Comparison of ENCODE assay signal across 1 cellular context in the genomic region with DNA sequence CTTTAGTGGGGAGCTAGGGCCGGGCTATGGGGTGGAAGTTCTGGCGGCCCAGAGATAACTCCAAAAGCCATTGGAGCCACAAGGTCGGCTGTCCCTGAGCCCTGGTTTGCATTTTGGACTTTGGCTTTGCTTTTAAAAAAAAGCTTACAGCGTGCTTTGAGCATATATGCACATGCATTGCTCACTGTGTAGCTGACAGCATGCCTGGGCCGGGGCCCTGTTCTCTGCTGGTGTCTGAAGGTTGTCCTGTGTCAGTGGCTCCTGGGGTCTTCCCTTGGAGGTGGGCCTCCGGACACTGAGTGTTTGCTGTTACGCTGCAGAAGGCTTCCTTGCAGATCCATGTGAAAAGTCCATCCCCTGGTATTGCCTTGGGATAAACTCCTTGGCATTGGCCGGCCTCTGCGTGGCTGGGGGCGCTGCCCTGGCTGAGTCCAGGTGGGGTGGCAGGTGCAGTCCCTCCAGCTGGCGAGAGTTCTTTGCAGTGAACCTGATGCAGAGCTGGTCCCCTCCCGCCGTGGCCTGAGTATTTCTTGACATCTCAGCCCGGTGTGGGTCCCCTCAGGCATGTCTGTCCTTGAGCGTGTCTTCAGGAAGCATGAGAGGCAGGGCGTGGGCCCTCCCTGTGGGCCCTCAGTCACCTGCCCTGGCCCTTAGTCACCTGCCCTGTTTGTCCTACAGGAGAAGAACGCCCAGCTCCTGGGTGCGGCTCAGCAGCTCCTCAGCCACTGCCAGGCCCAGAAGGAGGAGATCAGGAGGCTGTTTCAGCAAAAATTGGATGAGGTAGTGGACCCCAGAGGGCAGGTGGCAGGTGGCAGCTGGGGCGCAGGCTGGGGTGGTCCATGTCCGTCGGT.
TF ChIP-seq lines count a peak whose summit lies in the region.

No MANE protein-coding gene starts in this region.

TF ChIP-seq in HepG2, 621 proteins besides CTCF, POLR2A, EP300 and RAD21 (continued from another document and continues in another):
- TF ChIP-seq GABPA (IDR thresholded peaks at IDR 0.05; ENCODE audit: low read depth, low read length) (no peak), GABPA (CRISPR knock-in tag; IDR thresholded peaks at IDR 0.05; ENCODE audit: low read depth) (0 out of 2 replicates have a peak, but pooled peaks have one; percentile 22), ZBTB42 (CRISPR knock-in tag; IDR thresholded peaks at IDR 0.05) (no peak), SAP130 (CRISPR knock-in tag; IDR thresholded peaks at IDR 0.05; ENCODE audit: low read depth) (peak; percentile 87), NFIC (IDR thresholded peaks at IDR 0.05; ENCODE audit: low read length) (0 out of 2 replicates have a peak, but pooled peaks have one; percentile 33), ZNF446 (CRISPR knock-in tag; IDR thresholded peaks at IDR 0.05) (no peak; the same call in 1 of the 2 replicates), HNRNPK (IDR thresholded peaks at IDR 0.05; ENCODE audit: low read depth, low read length, poor library complexity, severe bottlenecking) (no peak), HNF4G (IDR thresholded peaks at IDR 0.05; ENCODE audit: borderline replicate concordance, low read depth, low read length) (peak; percentile 85), HNF4G (CRISPR knock-in tag; IDR thresholded peaks at IDR 0.05; ENCODE audit: borderline replicate concordance, low read depth) (peak; percentile 79; the same call in 1 of the 2 replicates), CHD2 (IDR thresholded peaks at IDR 0.05; ENCODE audit: low read depth, low read length) (no peak), KDM4B (CRISPR knock-in tag; IDR thresholded peaks at IDR 0.05) (no peak), NR1H2 (CRISPR knock-in tag; IDR thresholded peaks at IDR 0.05; ENCODE audit: borderline replicate concordance, low read depth) (peak; percentile 88), RFX5 (IDR thresholded peaks at IDR 0.05; ENCODE audit: low read depth, low read length) (0 out of 2 replicates have a peak, but pooled peaks have one; percentile 6), KLF12 (CRISPR knock-in tag; IDR thresholded peaks at IDR 0.05; ENCODE audit: borderline replicate concordance) (peak; percentile 88; the same call in 1 of the 2 replicates), RNF2 (conservative IDR thresholded peaks at IDR 0.05; ENCODE audit: low read depth) (peak; percentile 98), SIN3B (IDR thresholded peaks at IDR 0.05; ENCODE audit: low read length) (no peak), ZNF839 (CRISPR knock-in tag; IDR thresholded peaks at IDR 0.05; ENCODE audit: borderline replicate concordance) (no peak), RBM22 (optimal IDR thresholded peaks at IDR 0.05; ENCODE audit: low read length) (no peak), KLF11 (CRISPR knock-in tag; IDR thresholded peaks at IDR 0.05) (no peak), LCORL (IDR thresholded peaks at IDR 0.05) (no peak), LCORL (CRISPR knock-in tag; IDR thresholded peaks at IDR 0.05) (peak; percentile 78; the same call in 1 of the 2 replicates), JUN (CRISPR knock-in tag; IDR thresholded peaks at IDR 0.05) (peak; percentile 65; the same call in 1 of the 2 replicates), SPEN (CRISPR knock-in tag; IDR thresholded peaks at IDR 0.05; ENCODE audit: low read depth) (peak; percentile 55), ZNF816 (CRISPR knock-in tag; IDR thresholded peaks at IDR 0.05; ENCODE audit: borderline replicate concordance) (peak; percentile 89; the same call in 1 of the 2 replicates), MAFK (conservative IDR thresholded peaks at IDR 0.05 in 1 of 2, IDR thresholded peaks at IDR 0.05 in 1 of 2; ENCODE audit: low read length in 2 of 2) (no peak), SP4 (CRISPR knock-in tag; IDR thresholded peaks at IDR 0.05) (peak; percentile 43; the same call in 1 of the 2 replicates)
- TF ChIP-seq, protein P1, sequence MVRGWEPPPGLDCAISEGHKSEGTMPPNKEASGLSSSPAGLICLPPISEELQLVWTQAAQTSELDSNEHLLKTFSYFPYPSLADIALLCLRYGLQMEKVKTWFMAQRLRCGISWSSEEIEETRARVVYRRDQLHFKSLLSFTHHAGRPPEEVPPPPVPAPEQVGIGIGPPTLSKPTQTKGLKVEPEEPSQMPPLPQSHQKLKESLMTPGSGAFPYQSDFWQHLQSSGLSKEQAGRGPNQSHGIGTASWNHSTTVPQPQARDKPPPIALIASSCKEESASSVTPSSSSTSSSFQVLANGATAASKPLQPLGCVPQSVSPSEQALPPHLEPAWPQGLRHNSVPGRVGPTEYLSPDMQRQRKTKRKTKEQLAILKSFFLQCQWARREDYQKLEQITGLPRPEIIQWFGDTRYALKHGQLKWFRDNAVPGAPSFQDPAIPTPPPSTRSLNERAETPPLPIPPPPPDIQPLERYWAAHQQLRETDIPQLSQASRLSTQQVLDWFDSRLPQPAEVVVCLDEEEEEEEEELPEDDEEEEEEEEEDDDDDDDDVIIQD (CRISPR knock-in tag; IDR thresholded peaks at IDR 0.05; ENCODE audit: low read depth) = 0 out of 2 replicates have a peak, but pooled peaks have one; percentile 33
- TF ChIP-seq, protein P2, sequence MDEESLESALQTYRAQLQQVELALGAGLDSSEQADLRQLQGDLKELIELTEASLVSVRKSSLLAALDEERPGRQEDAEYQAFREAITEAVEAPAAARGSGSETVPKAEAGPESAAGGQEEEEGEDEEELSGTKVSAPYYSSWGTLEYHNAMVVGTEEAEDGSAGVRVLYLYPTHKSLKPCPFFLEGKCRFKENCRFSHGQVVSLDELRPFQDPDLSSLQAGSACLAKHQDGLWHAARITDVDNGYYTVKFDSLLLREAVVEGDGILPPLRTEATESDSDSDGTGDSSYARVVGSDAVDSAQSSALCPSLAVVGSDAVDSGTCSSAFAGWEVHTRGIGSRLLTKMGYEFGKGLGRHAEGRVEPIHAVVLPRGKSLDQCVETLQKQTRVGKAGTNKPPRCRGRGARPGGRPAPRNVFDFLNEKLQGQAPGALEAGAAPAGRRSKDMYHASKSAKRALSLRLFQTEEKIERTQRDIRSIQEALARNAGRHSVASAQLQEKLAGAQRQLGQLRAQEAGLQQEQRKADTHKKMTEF (CRISPR knock-in tag; IDR thresholded peaks at IDR 0.05) = peak; percentile 78
- TF ChIP-seq, protein P3, sequence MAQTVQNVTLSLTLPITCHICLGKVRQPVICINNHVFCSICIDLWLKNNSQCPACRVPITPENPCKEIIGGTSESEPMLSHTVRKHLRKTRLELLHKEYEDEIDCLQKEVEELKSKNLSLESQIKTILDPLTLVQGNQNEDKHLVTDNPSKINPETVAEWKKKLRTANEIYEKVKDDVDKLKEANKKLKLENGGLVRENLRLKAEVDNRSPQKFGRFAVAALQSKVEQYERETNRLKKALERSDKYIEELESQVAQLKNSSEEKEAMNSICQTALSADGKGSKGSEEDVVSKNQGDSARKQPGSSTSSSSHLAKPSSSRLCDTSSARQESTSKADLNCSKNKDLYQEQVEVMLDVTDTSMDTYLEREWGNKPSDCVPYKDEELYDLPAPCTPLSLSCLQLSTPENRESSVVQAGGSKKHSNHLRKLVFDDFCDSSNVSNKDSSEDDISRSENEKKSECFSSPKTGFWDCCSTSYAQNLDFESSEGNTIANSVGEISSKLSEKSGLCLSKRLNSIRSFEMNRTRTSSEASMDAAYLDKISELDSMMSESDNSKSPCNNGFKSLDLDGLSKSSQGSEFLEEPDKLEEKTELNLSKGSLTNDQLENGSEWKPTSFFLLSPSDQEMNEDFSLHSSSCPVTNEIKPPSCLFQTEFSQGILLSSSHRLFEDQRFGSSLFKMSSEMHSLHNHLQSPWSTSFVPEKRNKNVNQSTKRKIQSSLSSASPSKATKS (CRISPR knock-in tag; IDR thresholded peaks at IDR 0.05) = no peak
- TF ChIP-seq, protein P4, sequence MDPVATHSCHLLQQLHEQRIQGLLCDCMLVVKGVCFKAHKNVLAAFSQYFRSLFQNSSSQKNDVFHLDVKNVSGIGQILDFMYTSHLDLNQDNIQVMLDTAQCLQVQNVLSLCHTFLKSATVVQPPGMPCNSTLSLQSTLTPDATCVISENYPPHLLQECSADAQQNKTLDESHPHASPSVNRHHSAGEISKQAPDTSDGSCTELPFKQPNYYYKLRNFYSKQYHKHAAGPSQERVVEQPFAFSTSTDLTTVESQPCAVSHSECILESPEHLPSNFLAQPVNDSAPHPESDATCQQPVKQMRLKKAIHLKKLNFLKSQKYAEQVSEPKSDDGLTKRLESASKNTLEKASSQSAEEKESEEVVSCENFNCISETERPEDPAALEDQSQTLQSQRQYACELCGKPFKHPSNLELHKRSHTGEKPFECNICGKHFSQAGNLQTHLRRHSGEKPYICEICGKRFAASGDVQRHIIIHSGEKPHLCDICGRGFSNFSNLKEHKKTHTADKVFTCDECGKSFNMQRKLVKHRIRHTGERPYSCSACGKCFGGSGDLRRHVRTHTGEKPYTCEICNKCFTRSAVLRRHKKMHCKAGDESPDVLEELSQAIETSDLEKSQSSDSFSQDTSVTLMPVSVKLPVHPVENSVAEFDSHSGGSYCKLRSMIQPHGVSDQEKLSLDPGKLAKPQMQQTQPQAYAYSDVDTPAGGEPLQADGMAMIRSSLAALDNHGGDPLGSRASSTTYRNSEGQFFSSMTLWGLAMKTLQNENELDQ (CRISPR knock-in tag; IDR thresholded peaks at IDR 0.05; ENCODE audit: borderline replicate concordance) = no peak
- TF ChIP-seq, protein P5, sequence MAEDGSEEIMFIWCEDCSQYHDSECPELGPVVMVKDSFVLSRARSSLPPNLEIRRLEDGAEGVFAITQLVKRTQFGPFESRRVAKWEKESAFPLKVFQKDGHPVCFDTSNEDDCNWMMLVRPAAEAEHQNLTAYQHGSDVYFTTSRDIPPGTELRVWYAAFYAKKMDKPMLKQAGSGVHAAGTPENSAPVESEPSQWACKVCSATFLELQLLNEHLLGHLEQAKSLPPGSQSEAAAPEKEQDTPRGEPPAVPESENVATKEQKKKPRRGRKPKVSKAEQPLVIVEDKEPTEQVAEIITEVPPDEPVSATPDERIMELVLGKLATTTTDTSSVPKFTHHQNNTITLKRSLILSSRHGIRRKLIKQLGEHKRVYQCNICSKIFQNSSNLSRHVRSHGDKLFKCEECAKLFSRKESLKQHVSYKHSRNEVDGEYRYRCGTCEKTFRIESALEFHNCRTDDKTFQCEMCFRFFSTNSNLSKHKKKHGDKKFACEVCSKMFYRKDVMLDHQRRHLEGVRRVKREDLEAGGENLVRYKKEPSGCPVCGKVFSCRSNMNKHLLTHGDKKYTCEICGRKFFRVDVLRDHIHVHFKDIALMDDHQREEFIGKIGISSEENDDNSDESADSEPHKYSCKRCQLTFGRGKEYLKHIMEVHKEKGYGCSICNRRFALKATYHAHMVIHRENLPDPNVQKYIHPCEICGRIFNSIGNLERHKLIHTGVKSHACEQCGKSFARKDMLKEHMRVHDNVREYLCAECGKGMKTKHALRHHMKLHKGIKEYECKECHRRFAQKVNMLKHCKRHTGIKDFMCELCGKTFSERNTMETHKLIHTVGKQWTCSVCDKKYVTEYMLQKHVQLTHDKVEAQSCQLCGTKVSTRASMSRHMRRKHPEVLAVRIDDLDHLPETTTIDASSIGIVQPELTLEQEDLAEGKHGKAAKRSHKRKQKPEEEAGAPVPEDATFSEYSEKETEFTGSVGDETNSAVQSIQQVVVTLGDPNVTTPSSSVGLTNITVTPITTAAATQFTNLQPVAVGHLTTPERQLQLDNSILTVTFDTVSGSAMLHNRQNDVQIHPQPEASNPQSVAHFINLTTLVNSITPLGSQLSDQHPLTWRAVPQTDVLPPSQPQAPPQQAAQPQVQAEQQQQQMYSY (CRISPR knock-in tag; IDR thresholded peaks at IDR 0.05) = 0 out of 2 replicates have a peak, but pooled peaks have one; percentile 34
- TF ChIP-seq, protein P6, sequence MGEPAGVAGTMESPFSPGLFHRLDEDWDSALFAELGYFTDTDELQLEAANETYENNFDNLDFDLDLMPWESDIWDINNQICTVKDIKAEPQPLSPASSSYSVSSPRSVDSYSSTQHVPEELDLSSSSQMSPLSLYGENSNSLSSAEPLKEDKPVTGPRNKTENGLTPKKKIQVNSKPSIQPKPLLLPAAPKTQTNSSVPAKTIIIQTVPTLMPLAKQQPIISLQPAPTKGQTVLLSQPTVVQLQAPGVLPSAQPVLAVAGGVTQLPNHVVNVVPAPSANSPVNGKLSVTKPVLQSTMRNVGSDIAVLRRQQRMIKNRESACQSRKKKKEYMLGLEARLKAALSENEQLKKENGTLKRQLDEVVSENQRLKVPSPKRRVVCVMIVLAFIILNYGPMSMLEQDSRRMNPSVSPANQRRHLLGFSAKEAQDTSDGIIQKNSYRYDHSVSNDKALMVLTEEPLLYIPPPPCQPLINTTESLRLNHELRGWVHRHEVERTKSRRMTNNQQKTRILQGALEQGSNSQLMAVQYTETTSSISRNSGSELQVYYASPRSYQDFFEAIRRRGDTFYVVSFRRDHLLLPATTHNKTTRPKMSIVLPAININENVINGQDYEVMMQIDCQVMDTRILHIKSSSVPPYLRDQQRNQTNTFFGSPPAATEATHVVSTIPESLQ (CRISPR knock-in tag; conservative IDR thresholded peaks at IDR 0.05) = no peak
- TF ChIP-seq, protein P7, sequence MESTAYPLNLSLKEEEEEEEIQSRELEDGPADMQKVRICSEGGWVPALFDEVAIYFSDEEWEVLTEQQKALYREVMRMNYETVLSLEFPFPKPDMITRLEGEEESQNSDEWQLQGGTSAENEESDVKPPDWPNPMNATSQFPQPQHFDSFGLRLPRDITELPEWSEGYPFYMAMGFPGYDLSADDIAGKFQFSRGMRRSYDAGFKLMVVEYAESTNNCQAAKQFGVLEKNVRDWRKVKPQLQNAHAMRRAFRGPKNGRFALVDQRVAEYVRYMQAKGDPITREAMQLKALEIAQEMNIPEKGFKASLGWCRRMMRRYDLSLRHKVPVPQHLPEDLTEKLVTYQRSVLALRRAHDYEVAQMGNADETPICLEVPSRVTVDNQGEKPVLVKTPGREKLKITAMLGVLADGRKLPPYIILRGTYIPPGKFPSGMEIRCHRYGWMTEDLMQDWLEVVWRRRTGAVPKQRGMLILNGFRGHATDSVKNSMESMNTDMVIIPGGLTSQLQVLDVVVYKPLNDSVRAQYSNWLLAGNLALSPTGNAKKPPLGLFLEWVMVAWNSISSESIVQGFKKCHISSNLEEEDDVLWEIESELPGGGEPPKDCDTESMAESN (CRISPR knock-in tag; conservative IDR thresholded peaks at IDR 0.05) = peak; percentile 69; the same call in 1 of the 2 replicates
- TF ChIP-seq, protein P8, sequence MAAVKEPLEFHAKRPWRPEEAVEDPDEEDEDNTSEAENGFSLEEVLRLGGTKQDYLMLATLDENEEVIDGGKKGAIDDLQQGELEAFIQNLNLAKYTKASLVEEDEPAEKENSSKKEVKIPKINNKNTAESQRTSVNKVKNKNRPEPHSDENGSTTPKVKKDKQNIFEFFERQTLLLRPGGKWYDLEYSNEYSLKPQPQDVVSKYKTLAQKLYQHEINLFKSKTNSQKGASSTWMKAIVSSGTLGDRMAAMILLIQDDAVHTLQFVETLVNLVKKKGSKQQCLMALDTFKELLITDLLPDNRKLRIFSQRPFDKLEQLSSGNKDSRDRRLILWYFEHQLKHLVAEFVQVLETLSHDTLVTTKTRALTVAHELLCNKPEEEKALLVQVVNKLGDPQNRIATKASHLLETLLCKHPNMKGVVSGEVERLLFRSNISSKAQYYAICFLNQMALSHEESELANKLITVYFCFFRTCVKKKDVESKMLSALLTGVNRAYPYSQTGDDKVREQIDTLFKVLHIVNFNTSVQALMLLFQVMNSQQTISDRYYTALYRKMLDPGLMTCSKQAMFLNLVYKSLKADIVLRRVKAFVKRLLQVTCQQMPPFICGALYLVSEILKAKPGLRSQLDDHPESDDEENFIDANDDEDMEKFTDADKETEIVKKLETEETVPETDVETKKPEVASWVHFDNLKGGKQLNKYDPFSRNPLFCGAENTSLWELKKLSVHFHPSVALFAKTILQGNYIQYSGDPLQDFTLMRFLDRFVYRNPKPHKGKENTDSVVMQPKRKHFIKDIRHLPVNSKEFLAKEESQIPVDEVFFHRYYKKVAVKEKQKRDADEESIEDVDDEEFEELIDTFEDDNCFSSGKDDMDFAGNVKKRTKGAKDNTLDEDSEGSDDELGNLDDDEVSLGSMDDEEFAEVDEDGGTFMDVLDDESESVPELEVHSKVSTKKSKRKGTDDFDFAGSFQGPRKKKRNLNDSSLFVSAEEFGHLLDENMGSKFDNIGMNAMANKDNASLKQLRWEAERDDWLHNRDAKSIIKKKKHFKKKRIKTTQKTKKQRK (IDR thresholded peaks at IDR 0.05; ENCODE audit: low read length) = no peak
